In genomic region chr13:45055902-45056648, GRCh38 we compare ENCODE assay signal across 9 cellular contexts.
A peak's percentile ranks its signal among the peaks of the same experiment; 100 is the strongest.
DNase-seq lines count a peak whose midpoint lies in the region; TF ChIP-seq lines count a peak whose summit lies in the region.
"Had no signal": no experiment of that assay in that cellular context is flagged by ENCODE, and none has a peak within 500 bp of the region (broad histone marks: within the 10 kb centered on the region; RNA-seq: fewer than 3 reads in every experiment).

No MANE protein-coding gene starts in this region.

- H3K79me1 ChIP-seq in neuronal stem cell (ENCODE audit: low read depth, low read length) = no peaks in the 10 kb centered on the region

- H3K9me3 ChIP-seq in neuronal stem cell (replicated peaks in 1 of 2; ENCODE audit: control insufficient read depth in 2 of 2, insufficient read depth in 1 of 2, low read depth in 1 of 2, low read length in 2 of 2) = no peaks in the 10 kb centered on the region
- H3K9me3 ChIP-seq in CD4-positive, alpha-beta memory T cell (ENCODE audit: control insufficient read depth in 1 of 2, low read length in 2 of 2) = no peaks in the 10 kb centered on the region

- H3K4ac ChIP-seq in neuronal stem cell (ENCODE audit: low read length) = no peak overlapping the region

- peaks cover 0 to 7% of the 10 kb centered on the region in 2 donors for H3K4me1 ChIP-seq in neuronal stem cell (ENCODE audit: control insufficient read depth in 2 of 2, insufficient read depth in 1 of 2, low read depth in 1 of 2, low read length in 2 of 2)
- H3K4me1 ChIP-seq in CD4-positive, alpha-beta memory T cell (ENCODE audit: insufficient read depth, low read length) = peaks cover 5% of the 10 kb centered on the region

- H2BK12ac ChIP-seq in neuronal stem cell (ENCODE audit: low read length) = no peak overlapping the region

- no peak overlapping the region for H3K14ac ChIP-seq in neuronal stem cell (ENCODE audit: low read length)

- H2AK5ac ChIP-seq in neuronal stem cell (ENCODE audit: low read depth, low read length) = no peak overlapping the region

- H2BK120ac ChIP-seq in neuronal stem cell (ENCODE audit: low read depth, low read length) = no peak overlapping the region

- H4K8ac ChIP-seq in neuronal stem cell (ENCODE audit: low read depth, low read length) = no peak overlapping the region

- no peak for TF ChIP-seq CTCF in choroid plexus epithelial cell (conservative IDR thresholded peaks at IDR 0.05; ENCODE audit: low read depth, low read length)

- no peak overlapping the region for H3K9ac ChIP-seq in neuronal stem cell (ENCODE audit: low read depth, low read length, poor library complexity)

- no peaks in the 10 kb centered on the region for H3K36me3 ChIP-seq in neuronal stem cell (replicated peaks in 1 of 2; ENCODE audit: control insufficient read depth in 2 of 2, insufficient read depth in 2 of 2, low read length in 2 of 2)
- H3K36me3 ChIP-seq in CD4-positive, alpha-beta memory T cell (ENCODE audit: insufficient read depth, low read length) = no peaks in the 10 kb centered on the region

- no peak overlapping the region for H3K27ac Mint-ChIP-seq in CD4-positive, alpha-beta memory T cell
- H3K27ac Mint-ChIP-seq: activated B cell treated with CpG ODN at 0.5 μM for 24 hours had no signal

- no peak overlapping the region for H3K4me2 ChIP-seq in neuronal stem cell (ENCODE audit: insufficient read depth, low read length, poor library complexity, severe bottlenecking)

- WGBS in neuronal stem cell (ENCODE audit: extremely low coverage in 2 of 2, insufficient read length in 2 of 2, insufficient replicate concordance in 1 of 2), 2 donors = no CpG with 5 or more reads among the region's 7 CpGs

- no peak overlapping the region for H3K4me3 Mint-ChIP-seq in CD4-positive, alpha-beta memory T cell
- H3K4me3 Mint-ChIP-seq: activated B cell treated with CpG ODN at 0.5 μM for 24 hours had no signal

- intact Hi-C loops in CD4-positive, alpha-beta memory T cell (cut with micrococcal nuclease) = no loop called here

- no peak overlapping the region for H3K4me3 ChIP-seq in choroid plexus epithelial cell (ENCODE audit: low read depth, low read length)
- no peak overlapping the region for H3K4me3 ChIP-seq in neuronal stem cell (ENCODE audit: low read length in 2 of 2)
- H3K4me3 ChIP-seq in CD4-positive, alpha-beta memory T cell (ENCODE audit: low read length in 2 of 2) = no peak overlapping the region

- no peak overlapping the region for H4K91ac ChIP-seq in neuronal stem cell (ENCODE audit: low read depth, low read length, poor library complexity)

- peaks cover 0 to 6% (median 0%) of the 10 kb centered on the region in 4 donors for H3K4me1 Mint-ChIP-seq in CD4-positive, alpha-beta memory T cell

- peak overlapping the region; percentile 82 for H2AFZ ChIP-seq in neuronal stem cell (ENCODE audit: low read length)

- no peaks in the 10 kb centered on the region for H3K36me3 Mint-ChIP-seq in CD4-positive, alpha-beta memory T cell

- peaks cover 3 to 9% of the 10 kb centered on the region in 2 donors for H3K27me3 Mint-ChIP-seq in CD4-positive, alpha-beta memory T cell

- no peak overlapping the region for H2BK15ac ChIP-seq in neuronal stem cell (ENCODE audit: low read length)

- no peak overlapping the region for H2BK5ac ChIP-seq in neuronal stem cell (ENCODE audit: low read length)

- POLR2A ChIA-PET in CD4-positive, alpha-beta memory T cell (lab: Charles Lee; ENCODE audit: partially characterized antibody) = no interaction called here

- CTCF ChIA-PET in CD4-positive, alpha-beta memory T cell (lab: Charles Lee; ENCODE audit: partially characterized antibody) = interaction anchor here (1.3 to 1.4 kb wide), 3 partner anchors 9 to 253 kb away, joined by 5 to 7 read pairs (median 6); no protein-coding TSS in a partner anchor

- peaks cover 0 to 4% (median 0%) of the 10 kb centered on the region in 3 experiments for H3K27me3 ChIP-seq in neuronal stem cell (ENCODE audit: control insufficient read depth in 3 of 3, insufficient read depth in 3 of 3, low read depth in 1 of 3, low read length in 3 of 3)
- peaks cover 3% of the 10 kb centered on the region for H3K27me3 ChIP-seq in CD4-positive, alpha-beta memory T cell (ENCODE audit: insufficient read depth, low read length)

- no peak overlapping the region for H3K27ac ChIP-seq in neuronal stem cell (replicated peaks; ENCODE audit: low read length)
- no peak overlapping the region for H3K27ac ChIP-seq in CD4-positive, alpha-beta memory T cell (ENCODE audit: low read depth, low read length)

- no peak overlapping the region for H3K18ac ChIP-seq in neuronal stem cell (ENCODE audit: low read length)

- no peak overlapping the region for H3K23ac ChIP-seq in neuronal stem cell (ENCODE audit: low read depth, low read length, poor library complexity)

- H3K9me3 Mint-ChIP-seq in CD4-positive, alpha-beta memory T cell = no peaks in the 10 kb centered on the region
- H3K9me3 Mint-ChIP-seq: activated B cell treated with CpG ODN at 0.5 μM for 24 hours had no signal

- DNase-seq in GM03348 (ENCODE audit: low spot score) (peak; percentile 62), M059J (ENCODE audit: low read depth) (peak; percentile 88), choroid plexus epithelial cell (ENCODE audit: low read depth) (peak; percentile 32), neuronal stem cell (ENCODE audit: low spot score) (no peak), GOT3 (lab: John Stamatoyannopoulos, UW) (no peak), NCI-H774 (lab: John Stamatoyannopoulos, UW) (no peak), cortex of kidney (lab: John Stamatoyannopoulos, UW) (no peak)
- no peak for DNase-seq in CD4-positive, alpha-beta memory T cell
- DNase-seq: activated B cell treated with CpG ODN at 0.5 μM for 24 hours had no signal

Comparison
In these comparisons a context has a peak if more than half of its experiments do, and no peak if none do; other contexts are left out.
1. DNase-seq: peak in GM03348 (single experiment), M059J (single experiment) and choroid plexus epithelial cell (single experiment); none in neuronal stem cell (single experiment), GOT3 (single experiment), NCI-H774 (single experiment), CD4-positive, alpha-beta memory T cell (0 of 5) and cortex of kidney (single experiment).